1 cellular context compared by ENCODE assay signal in genomic region chr1:221381858-221382623, GRCh38.
TF ChIP-seq lines count a peak whose summit lies in the region.

No MANE protein-coding gene starts in this region.

TF ChIP-seq in IMR-90, 13 proteins besides CTCF, POLR2A, EP300 and RAD21 (continued from another document):
- TF ChIP-seq MAFK (IDR thresholded peaks at IDR 0.05; ENCODE audit: low read depth, low read length) (no peak), MAZ (IDR thresholded peaks at IDR 0.05; ENCODE audit: borderline replicate concordance, low read depth, low read length) (no peak), BHLHE40 (IDR thresholded peaks at IDR 0.05; ENCODE audit: low read depth, low read length) (no peak), MXI1 (IDR thresholded peaks at IDR 0.05; ENCODE audit: borderline replicate concordance, low read depth, low read length) (no peak), FOS (IDR thresholded peaks at IDR 0.05; ENCODE audit: low read depth, low read length) (no peak), SMC3 (IDR thresholded peaks at IDR 0.05; ENCODE audit: low read depth, low read length) (no peak), USF2 (IDR thresholded peaks at IDR 0.05; ENCODE audit: low read depth, low read length) (no peak)
